Comparison of ENCODE assay signal across 8 cellular contexts in genomic region chr19:16325671-16326400, GRCh38. TPM values are rescaled to one million over a fixed set of nuclear protein-coding genes. Genes with fewer than 3 reads are reported as not detected.
A peak's percentile ranks its signal among the peaks of the same experiment; 100 is the strongest.
DNase-seq lines count a peak whose midpoint lies in the region; ATAC-seq and TF ChIP-seq lines count a peak whose summit lies in the region.

No MANE protein-coding gene starts in this region.

- no peak overlapping the region for H3K27ac ChIP-seq in SK-N-MC
- peak overlapping the region; percentile 91 to 98 (median 97) for H3K27ac ChIP-seq in stomach

- ATAC-seq in GM18511 (IDR thresholded peaks at IDR 0.05; ENCODE audit: unreplicated experiment): no peak

- TF ChIP-seq CTCF in stomach (IDR thresholded peaks at IDR 0.05): no peak

- peaks cover 59% of the 10 kb centered on the region for H3K27me3 ChIP-seq in H7 (ENCODE audit: control insufficient read depth, insufficient read depth, low read length)
- no peaks in the 10 kb centered on the region for H3K27me3 ChIP-seq in stomach

- H3K9ac ChIP-seq in SK-N-MC (ENCODE audit: insufficient read length): peak overlapping the region; percentile 45

- DNase-seq in H7 (peak; percentile 92), SK-N-MC (ENCODE audit: low read depth, low spot score) (no peak), cerebellar cortex (ENCODE audit: low spot score) (peak; percentile 31), lung microvascular endothelial cell (ENCODE audit: low read depth in 2 of 2) (peak; percentile 46 to 54), stomach (no peak), epidermal melanocyte (ENCODE audit: insufficient read length, low spot score) (no peak), middle frontal gyrus (ENCODE audit: extremely low spot score, low spot score) (no peak)

- H3K36me3 ChIP-seq in H7 (replicated peaks; ENCODE audit: control insufficient read depth, insufficient read depth, low read length) (no peaks in the 10 kb centered on the region), SK-N-MC (ENCODE audit: insufficient read depth, low read length) (no peaks in the 10 kb centered on the region), stomach (peaks cover 16 to 32% (median 27%) of the 10 kb centered on the region in 4 donors)

- intact Hi-C loops in stomach (cut with DNase I; ENCODE audit: low total_unique reads): loop anchor here (10.0 kb wide), 1 partner anchor 51 kb away; no protein-coding TSS in a partner anchor

- peaks cover 28 to 69% (median 43%) of the 10 kb centered on the region in 4 donors for H3K4me1 ChIP-seq in stomach

- TF ChIP-seq EP300 in stomach (IDR thresholded peaks at IDR 0.05): no peak

- 3 to 12% (median 5%) methylated on average over 22 to 76 of the region's 76 CpGs for WGBS in stomach, 5 donors

- TF ChIP-seq POLR2A in stomach (IDR thresholded peaks at IDR 0.05): no peak

- H3K9me3 ChIP-seq in SK-N-MC (ENCODE audit: low read depth, low read length) (no peaks in the 10 kb centered on the region), stomach (no peaks in the 10 kb centered on the region)

- H3K4me3 ChIP-seq in H7 (ENCODE audit: insufficient read depth, low read depth, low read length) (peak overlapping the region; percentile 55), SK-N-MC (peak overlapping the region; percentile 74), stomach (peak overlapping the region; percentile 77 to 94 (median 84))

RNA-seq across cellular contexts. Expression of gene KLF2, which starts 1.2 kb away (rescaled TPM):
- total RNA-seq in H7 (2014; rRNA removed; shearing (Covaris generic)): not detected in 2 replicates
- 2.6 and 10.1 TPM in 2 replicates for total RNA-seq in lung microvascular endothelial cell
- total RNA-seq in stomach: 100 to 1,000 TPM in 1 of 5 donors, 10 to 100 TPM in 4; 31.0 to 107 (median 72.3) TPM
- polyA plus RNA-seq in stomach: 10 to 100 TPM in 2 of 3 donors, 1 to 10 TPM in 1; 9.5 to 69.5 (median 16.7) TPM

Comparison
In these comparisons a context has a peak if more than half of its experiments do, and no peak if none do; other contexts are left out.
1. DNase-seq: peak in H7 (single experiment), cerebellar cortex (single experiment) and lung microvascular endothelial cell (2 of 2); none in SK-N-MC (single experiment), stomach (single experiment), epidermal melanocyte (single experiment) and middle frontal gyrus (single experiment).
2. Peak in every context shown above with its lines, with median percentiles within 50 percentile points of each other: H3K4me3 ChIP-seq.